1 cellular context compared by ENCODE assay signal in the genomic region with DNA sequence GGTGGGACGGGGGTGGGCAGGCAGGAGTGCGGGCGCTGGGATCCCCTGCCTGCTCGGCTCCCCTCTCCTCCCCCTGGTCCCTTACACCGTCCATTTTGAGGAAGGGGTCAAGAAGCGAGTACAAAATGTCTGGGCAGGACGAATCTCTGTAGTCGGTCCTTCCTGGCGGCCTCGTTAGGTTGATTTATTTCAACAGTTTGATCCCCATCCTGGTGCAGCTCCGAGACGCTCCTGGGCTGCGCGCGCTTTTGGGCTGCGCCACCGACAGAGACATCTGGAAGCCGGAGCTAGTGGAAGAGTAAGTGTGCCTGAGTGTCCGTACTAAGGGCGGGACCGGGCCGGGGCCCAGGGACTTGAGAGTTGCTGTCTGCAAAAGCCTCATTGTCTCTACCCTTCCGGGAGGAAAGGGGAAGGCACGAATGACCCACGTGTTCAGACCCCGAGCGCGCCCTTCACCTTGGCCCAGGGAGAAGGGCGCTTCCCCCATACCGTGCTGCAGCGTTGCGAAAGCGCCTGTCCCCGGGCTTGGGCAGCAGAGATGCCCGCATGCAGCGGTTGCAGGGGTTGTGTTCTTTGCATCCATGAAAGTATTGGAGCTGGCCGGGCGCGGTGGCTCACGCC.
TF ChIP-seq lines count a peak whose summit lies in the region.

No MANE protein-coding gene starts in this region.

TF ChIP-seq in HepG2, 621 proteins besides CTCF, POLR2A, EP300 and RAD21 (continued from another document and continues in another):
- no peak for TF ChIP-seq AHDC1 (CRISPR knock-in tag; IDR thresholded peaks at IDR 0.05; ENCODE audit: borderline replicate concordance)
- no peak for TF ChIP-seq HBP1 (CRISPR knock-in tag; IDR thresholded peaks at IDR 0.05; ENCODE audit: low read depth)
- no peak for TF ChIP-seq TCF7L2 (IDR thresholded peaks at IDR 0.05; ENCODE audit: low read depth, low read length)
- TF ChIP-seq KLF11 (CRISPR knock-in tag; IDR thresholded peaks at IDR 0.05): no peak
- TF ChIP-seq ZNF232 (CRISPR knock-in tag; IDR thresholded peaks at IDR 0.05; ENCODE audit: borderline replicate concordance): no peak
- no peak for TF ChIP-seq ZFYVE20 (CRISPR knock-in tag; IDR thresholded peaks at IDR 0.05; ENCODE audit: borderline replicate concordance, low read depth)
- TF ChIP-seq, protein P1, sequence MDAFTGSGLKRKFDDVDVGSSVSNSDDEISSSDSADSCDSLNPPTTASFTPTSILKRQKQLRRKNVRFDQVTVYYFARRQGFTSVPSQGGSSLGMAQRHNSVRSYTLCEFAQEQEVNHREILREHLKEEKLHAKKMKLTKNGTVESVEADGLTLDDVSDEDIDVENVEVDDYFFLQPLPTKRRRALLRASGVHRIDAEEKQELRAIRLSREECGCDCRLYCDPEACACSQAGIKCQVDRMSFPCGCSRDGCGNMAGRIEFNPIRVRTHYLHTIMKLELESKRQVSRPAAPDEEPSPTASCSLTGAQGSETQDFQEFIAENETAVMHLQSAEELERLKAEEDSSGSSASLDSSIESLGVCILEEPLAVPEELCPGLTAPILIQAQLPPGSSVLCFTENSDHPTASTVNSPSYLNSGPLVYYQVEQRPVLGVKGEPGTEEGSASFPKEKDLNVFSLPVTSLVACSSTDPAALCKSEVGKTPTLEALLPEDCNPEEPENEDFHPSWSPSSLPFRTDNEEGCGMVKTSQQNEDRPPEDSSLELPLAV (CRISPR knock-in tag; conservative IDR thresholded peaks at IDR 0.05; ENCODE audit: low read depth): no peak
- TF ChIP-seq, protein P2, sequence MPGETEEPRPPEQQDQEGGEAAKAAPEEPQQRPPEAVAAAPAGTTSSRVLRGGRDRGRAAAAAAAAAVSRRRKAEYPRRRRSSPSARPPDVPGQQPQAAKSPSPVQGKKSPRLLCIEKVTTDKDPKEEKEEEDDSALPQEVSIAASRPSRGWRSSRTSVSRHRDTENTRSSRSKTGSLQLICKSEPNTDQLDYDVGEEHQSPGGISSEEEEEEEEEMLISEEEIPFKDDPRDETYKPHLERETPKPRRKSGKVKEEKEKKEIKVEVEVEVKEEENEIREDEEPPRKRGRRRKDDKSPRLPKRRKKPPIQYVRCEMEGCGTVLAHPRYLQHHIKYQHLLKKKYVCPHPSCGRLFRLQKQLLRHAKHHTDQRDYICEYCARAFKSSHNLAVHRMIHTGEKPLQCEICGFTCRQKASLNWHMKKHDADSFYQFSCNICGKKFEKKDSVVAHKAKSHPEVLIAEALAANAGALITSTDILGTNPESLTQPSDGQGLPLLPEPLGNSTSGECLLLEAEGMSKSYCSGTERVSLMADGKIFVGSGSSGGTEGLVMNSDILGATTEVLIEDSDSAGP (CRISPR knock-in tag; IDR thresholded peaks at IDR 0.05; ENCODE audit: borderline replicate concordance): no peak; the same call in 1 of the 2 replicates
- no peak for TF ChIP-seq ATF3 (CRISPR knock-in tag; IDR thresholded peaks at IDR 0.05)
- TF ChIP-seq CAMTA2 (CRISPR knock-in tag; IDR thresholded peaks at IDR 0.05; ENCODE audit: borderline replicate concordance): no peak
- TF ChIP-seq ZNF609 (CRISPR knock-in tag; IDR thresholded peaks at IDR 0.05; ENCODE audit: borderline replicate concordance): no peak
- peak; percentile 83; the same call in 1 of the 2 replicates for TF ChIP-seq ZNF615 (CRISPR knock-in tag; IDR thresholded peaks at IDR 0.05; ENCODE audit: borderline replicate concordance)
- TF ChIP-seq GATAD1 (CRISPR knock-in tag; IDR thresholded peaks at IDR 0.05): no peak
- TF ChIP-seq TFE3 (CRISPR knock-in tag; IDR thresholded peaks at IDR 0.05): peak; percentile 67
- TF ChIP-seq ZNF430 (CRISPR knock-in tag; IDR thresholded peaks at IDR 0.05): peak; percentile 39; the same call in 1 of the 2 replicates
- no peak for TF ChIP-seq ATAD3A (CRISPR knock-in tag; IDR thresholded peaks at IDR 0.05)
- TF ChIP-seq, protein P3, sequence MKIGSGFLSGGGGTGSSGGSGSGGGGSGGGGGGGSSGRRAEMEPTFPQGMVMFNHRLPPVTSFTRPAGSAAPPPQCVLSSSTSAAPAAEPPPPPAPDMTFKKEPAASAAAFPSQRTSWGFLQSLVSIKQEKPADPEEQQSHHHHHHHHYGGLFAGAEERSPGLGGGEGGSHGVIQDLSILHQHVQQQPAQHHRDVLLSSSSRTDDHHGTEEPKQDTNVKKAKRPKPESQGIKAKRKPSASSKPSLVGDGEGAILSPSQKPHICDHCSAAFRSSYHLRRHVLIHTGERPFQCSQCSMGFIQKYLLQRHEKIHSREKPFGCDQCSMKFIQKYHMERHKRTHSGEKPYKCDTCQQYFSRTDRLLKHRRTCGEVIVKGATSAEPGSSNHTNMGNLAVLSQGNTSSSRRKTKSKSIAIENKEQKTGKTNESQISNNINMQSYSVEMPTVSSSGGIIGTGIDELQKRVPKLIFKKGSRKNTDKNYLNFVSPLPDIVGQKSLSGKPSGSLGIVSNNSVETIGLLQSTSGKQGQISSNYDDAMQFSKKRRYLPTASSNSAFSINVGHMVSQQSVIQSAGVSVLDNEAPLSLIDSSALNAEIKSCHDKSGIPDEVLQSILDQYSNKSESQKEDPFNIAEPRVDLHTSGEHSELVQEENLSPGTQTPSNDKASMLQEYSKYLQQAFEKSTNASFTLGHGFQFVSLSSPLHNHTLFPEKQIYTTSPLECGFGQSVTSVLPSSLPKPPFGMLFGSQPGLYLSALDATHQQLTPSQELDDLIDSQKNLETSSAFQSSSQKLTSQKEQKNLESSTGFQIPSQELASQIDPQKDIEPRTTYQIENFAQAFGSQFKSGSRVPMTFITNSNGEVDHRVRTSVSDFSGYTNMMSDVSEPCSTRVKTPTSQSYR (CRISPR knock-in tag; IDR thresholded peaks at IDR 0.05; ENCODE audit: borderline replicate concordance): no peak
- TF ChIP-seq ASH2L (IDR thresholded peaks at IDR 0.05; ENCODE audit: insufficient read length, low read depth, low read length): no peak
- TF ChIP-seq ZNF280B (CRISPR knock-in tag; IDR thresholded peaks at IDR 0.05; ENCODE audit: borderline replicate concordance): no peak
- TF ChIP-seq ZMAT3 (CRISPR knock-in tag; conservative IDR thresholded peaks at IDR 0.05): no peak; the same call in 1 of the 2 replicates
- TF ChIP-seq NR2F6 (IDR thresholded peaks at IDR 0.05): peak; percentile 28; the same call in 1 of the 2 replicates
- TF ChIP-seq NR2F6 (CRISPR knock-in tag; IDR thresholded peaks at IDR 0.05): peak; percentile 73
- TF ChIP-seq ZC3H4 (CRISPR knock-in tag; IDR thresholded peaks at IDR 0.05; ENCODE audit: borderline replicate concordance): no peak
- no peak for TF ChIP-seq GTF2F1 (IDR thresholded peaks at IDR 0.05; ENCODE audit: low read length)
- TF ChIP-seq ZNF75D (CRISPR knock-in tag; IDR thresholded peaks at IDR 0.05; ENCODE audit: borderline replicate concordance): no peak
- no peak for TF ChIP-seq CENPBD1 (CRISPR knock-in tag; IDR thresholded peaks at IDR 0.05; ENCODE audit: borderline replicate concordance, low read depth)
- no peak for TF ChIP-seq ZNF614 (CRISPR knock-in tag; IDR thresholded peaks at IDR 0.05; ENCODE audit: borderline replicate concordance)
